In the genomic region with DNA sequence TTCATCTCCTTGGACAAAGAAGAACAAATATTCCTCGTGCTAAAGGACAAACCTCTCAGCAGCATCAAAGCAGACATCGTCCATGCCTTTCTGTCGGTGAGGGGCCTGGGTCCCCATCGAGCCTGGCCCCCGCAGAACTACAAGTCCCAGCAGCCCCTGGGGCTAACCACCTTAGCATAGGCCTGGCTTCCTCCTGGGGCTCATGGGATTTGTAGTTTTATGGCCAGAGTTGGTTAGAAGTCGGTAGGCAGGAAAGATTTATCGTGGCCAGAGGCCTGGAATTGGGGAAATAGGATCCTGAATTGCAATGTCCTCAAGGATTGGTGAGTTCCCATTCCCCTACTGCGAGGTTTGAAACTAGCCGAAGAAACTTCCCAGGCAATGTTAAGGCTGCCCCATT, we compare ENCODE assay signal across 8 cellular contexts. TPM values are rescaled to one million over a fixed set of nuclear protein-coding genes. Genes with fewer than 3 reads are reported as not detected.
A peak's percentile ranks its signal among the peaks of the same experiment; 100 is the strongest.
DNase-seq lines count a peak whose midpoint lies in the region; ATAC-seq and TF ChIP-seq lines count a peak whose summit lies in the region.

No MANE protein-coding gene starts in this region.

- peaks cover 9% of the 10 kb centered on the region for H3K4me1 Mint-ChIP-seq in activated naive CD4-positive, alpha-beta T cell treated with anti-CD3 and anti-CD28 coated beads, Interleukin-2, amount 50 U/mL, for 24 hours

- peak; percentile 51 for ATAC-seq in mucosa of descending colon

- H3K27ac ChIP-seq in SK-N-SH (ENCODE audit: low read depth in 2 of 2, low read length in 1 of 2) (no peak overlapping the region), brain microvascular endothelial cell (no peak overlapping the region)

- H3K4me3 ChIP-seq in AG10803 (ENCODE audit: low read length) (no peak overlapping the region), HAP-1 (no peak overlapping the region), SK-N-SH (ENCODE audit: low read depth in 2 of 2, low read length in 1 of 2) (no peak overlapping the region), mucosa of descending colon (no peak overlapping the region), brain microvascular endothelial cell (ENCODE audit: low read depth, low read length) (no peak overlapping the region)

- no peak overlapping the region for H3K4me2 ChIP-seq in SK-N-SH

- H3K9me3 Mint-ChIP-seq in activated naive CD4-positive, alpha-beta T cell treated with anti-CD3 and anti-CD28 coated beads, Interleukin-2, amount 50 U/mL, for 24 hours = no peaks in the 10 kb centered on the region

- intact Hi-C loops in mucosa of descending colon (cut with DNase I, micrococcal nuclease) = loop anchor here in 1 of 2 donors (10.0 kb wide), 1 partner anchor 79 kb away; a partner anchor contains a TSS

- TF ChIP-seq CTCF in AG10803 (conservative IDR thresholded peaks at IDR 0.05; ENCODE audit: low read length) = no peak
- no peak for TF ChIP-seq CTCF in SK-N-SH (IDR thresholded peaks at IDR 0.05)
- no peak for TF ChIP-seq CTCF in mucosa of descending colon (IDR thresholded peaks at IDR 0.05)
- TF ChIP-seq CTCF in brain microvascular endothelial cell (IDR thresholded peaks at IDR 0.05; ENCODE audit: low read depth, low read length, missing control alignments) = no peak

- no peak for TF ChIP-seq EP300 in SK-N-SH (IDR thresholded peaks at IDR 0.05; ENCODE audit: borderline replicate concordance in 1 of 2, low read depth in 1 of 2, low read length in 1 of 2)

- no peaks in the 10 kb centered on the region for H3K27me3 Mint-ChIP-seq in activated naive CD4-positive, alpha-beta T cell treated with anti-CD3 and anti-CD28 coated beads, Interleukin-2, amount 50 U/mL, for 24 hours

- POLR2A ChIA-PET in SK-N-SH (lab: Yijun Ruan, JAX) = no interaction called here

- in situ Hi-C loops in HAP-1 (cut with MboI; ENCODE audit: low sequenced_read_pairs) = loop anchor here (10.0 kb wide), 1 partner anchor 79 kb away; a partner anchor contains a TSS
- in situ Hi-C loops in brain microvascular endothelial cell (cut with HindIII; ENCODE audit: low pct_ligation_motif_present, low sequenced_read_pairs) = no loop called here

- 76% methylated on average over 9 of the region's 9 CpGs for WGBS in SK-N-SH (ENCODE audit: low lambda C conversion rate)

- H3K36me3 ChIP-seq in HAP-1 (replicated peaks) = peaks cover 12% of the 10 kb centered on the region; the same call in 1 of the 2 replicates
- H3K36me3 ChIP-seq in SK-N-SH (replicated peaks in 1 of 2; ENCODE audit: control insufficient read depth in 1 of 2, insufficient read depth in 2 of 2, low read length in 1 of 2) = peaks cover 33 to 46% of the 10 kb centered on the region in 2 experiments
- H3K36me3 ChIP-seq in mucosa of descending colon (ENCODE audit: low read depth) = no peaks in the 10 kb centered on the region
- H3K36me3 ChIP-seq in brain microvascular endothelial cell (replicated peaks) = peaks cover 14% of the 10 kb centered on the region

- no peaks in the 10 kb centered on the region for H3K79me2 ChIP-seq in SK-N-SH (ENCODE audit: insufficient read depth)

- no peaks in the 10 kb centered on the region for H4K20me1 ChIP-seq in SK-N-SH (ENCODE audit: insufficient read depth)

- no peaks in the 10 kb centered on the region for H3K9me2 ChIP-seq in SK-N-SH

- no peaks in the 10 kb centered on the region for H3F3A ChIP-seq in SK-N-SH (replicated peaks; ENCODE audit: insufficient read depth)

- H3K4me1 ChIP-seq in HAP-1 (peaks cover 8% of the 10 kb centered on the region; the same call in 1 of the 2 replicates), SK-N-SH (ENCODE audit: control insufficient read depth in 1 of 2, insufficient read depth in 2 of 2, low read depth in 1 of 2, low read length in 1 of 2) (peaks cover 0 to 8% of the 10 kb centered on the region in 2 experiments; a peak in 1 of 4 replicates), mucosa of descending colon (ENCODE audit: low read depth) (no peaks in the 10 kb centered on the region)

- H3K27me3 ChIP-seq in HAP-1 (ENCODE audit: low read depth) (no peaks in the 10 kb centered on the region), SK-N-SH (ENCODE audit: insufficient read depth) (no peaks in the 10 kb centered on the region), brain microvascular endothelial cell (replicated peaks) (no peaks in the 10 kb centered on the region)

- DNase-seq in AG10803 (ENCODE audit: low read depth) = peak; percentile 22
- peak; percentile 39 to 74 for DNase-seq in HAP-1 (ENCODE audit: low spot score in 2 of 2)
- peak; percentile 84 for DNase-seq in SK-N-SH
- DNase-seq in mucosa of descending colon = peak in 2 of 3 donors; percentile 52 to 61
- no peak for DNase-seq in ureter (ENCODE audit: low spot score)
- DNase-seq in brain microvascular endothelial cell = no peak
- DNase-seq in DMS153 (lab: John Stamatoyannopoulos, UW) = no peak

- peak overlapping the region; percentile 68 for H3K27ac Mint-ChIP-seq in activated naive CD4-positive, alpha-beta T cell treated with anti-CD3 and anti-CD28 coated beads, Interleukin-2, amount 50 U/mL, for 24 hours

- no peak overlapping the region for H3K9ac ChIP-seq in SK-N-SH

- no peak overlapping the region for H3K4me3 Mint-ChIP-seq in activated naive CD4-positive, alpha-beta T cell treated with anti-CD3 and anti-CD28 coated beads, Interleukin-2, amount 50 U/mL, for 24 hours

- no peak overlapping the region for H2AFZ ChIP-seq in SK-N-SH (ENCODE audit: low read depth)

- no peaks in the 10 kb centered on the region for H3K36me3 Mint-ChIP-seq in activated naive CD4-positive, alpha-beta T cell treated with anti-CD3 and anti-CD28 coated beads, Interleukin-2, amount 50 U/mL, for 24 hours

- CTCF ChIA-PET in SK-N-SH (lab: Yijun Ruan, JAX) = interaction anchor here (0.9 to 1.2 kb wide), 2 partner anchors 11 to 113 kb away, joined by 3 to 4 read pairs; no protein-coding TSS in a partner anchor

- no peaks in the 10 kb centered on the region for H3K9me3 ChIP-seq in HAP-1
- no peaks in the 10 kb centered on the region for H3K9me3 ChIP-seq in SK-N-SH
- H3K9me3 ChIP-seq in mucosa of descending colon = no peaks in the 10 kb centered on the region

- TF ChIP-seq RAD21 in SK-N-SH (IDR thresholded peaks at IDR 0.05; ENCODE audit: low read length) = no peak

TF ChIP-seq in SK-N-SH, 30 proteins besides CTCF, POLR2A, EP300 and RAD21 (continues in another document):
- TF ChIP-seq POLR2AphosphoS5 (IDR thresholded peaks at IDR 0.05; ENCODE audit: low read depth, low read length) = no peak
- TF ChIP-seq, protein P1, sequence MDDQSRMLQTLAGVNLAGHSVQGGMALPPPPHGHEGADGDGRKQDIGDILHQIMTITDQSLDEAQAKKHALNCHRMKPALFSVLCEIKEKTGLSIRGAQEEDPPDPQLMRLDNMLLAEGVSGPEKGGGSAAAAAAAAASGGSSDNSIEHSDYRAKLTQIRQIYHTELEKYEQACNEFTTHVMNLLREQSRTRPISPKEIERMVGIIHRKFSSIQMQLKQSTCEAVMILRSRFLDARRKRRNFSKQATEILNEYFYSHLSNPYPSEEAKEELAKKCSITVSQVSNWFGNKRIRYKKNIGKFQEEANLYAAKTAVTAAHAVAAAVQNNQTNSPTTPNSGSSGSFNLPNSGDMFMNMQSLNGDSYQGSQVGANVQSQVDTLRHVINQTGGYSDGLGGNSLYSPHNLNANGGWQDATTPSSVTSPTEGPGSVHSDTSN (IDR thresholded peaks at IDR 0.05) = no peak
- no peak for TF ChIP-seq MXI1 (IDR thresholded peaks at IDR 0.05; ENCODE audit: low read depth, low read length)
- TF ChIP-seq, protein P2, sequence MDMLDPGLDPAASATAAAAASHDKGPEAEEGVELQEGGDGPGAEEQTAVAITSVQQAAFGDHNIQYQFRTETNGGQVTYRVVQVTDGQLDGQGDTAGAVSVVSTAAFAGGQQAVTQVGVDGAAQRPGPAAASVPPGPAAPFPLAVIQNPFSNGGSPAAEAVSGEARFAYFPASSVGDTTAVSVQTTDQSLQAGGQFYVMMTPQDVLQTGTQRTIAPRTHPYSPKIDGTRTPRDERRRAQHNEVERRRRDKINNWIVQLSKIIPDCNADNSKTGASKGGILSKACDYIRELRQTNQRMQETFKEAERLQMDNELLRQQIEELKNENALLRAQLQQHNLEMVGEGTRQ (IDR thresholded peaks at IDR 0.05; ENCODE audit: borderline replicate concordance, low read depth, low read length) = no peak
- no peak for TF ChIP-seq TAF1 (IDR thresholded peaks at IDR 0.05; ENCODE audit: borderline replicate concordance, low read depth, low read length)
- TF ChIP-seq, protein P3, sequence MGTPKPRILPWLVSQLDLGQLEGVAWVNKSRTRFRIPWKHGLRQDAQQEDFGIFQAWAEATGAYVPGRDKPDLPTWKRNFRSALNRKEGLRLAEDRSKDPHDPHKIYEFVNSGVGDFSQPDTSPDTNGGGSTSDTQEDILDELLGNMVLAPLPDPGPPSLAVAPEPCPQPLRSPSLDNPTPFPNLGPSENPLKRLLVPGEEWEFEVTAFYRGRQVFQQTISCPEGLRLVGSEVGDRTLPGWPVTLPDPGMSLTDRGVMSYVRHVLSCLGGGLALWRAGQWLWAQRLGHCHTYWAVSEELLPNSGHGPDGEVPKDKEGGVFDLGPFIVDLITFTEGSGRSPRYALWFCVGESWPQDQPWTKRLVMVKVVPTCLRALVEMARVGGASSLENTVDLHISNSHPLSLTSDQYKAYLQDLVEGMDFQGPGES (IDR thresholded peaks at IDR 0.05; ENCODE audit: low read depth, low read length) = no peak
- no peak for TF ChIP-seq GATA2 (CRISPR knock-in tag; IDR thresholded peaks at IDR 0.05)
- TF ChIP-seq YY1 (IDR thresholded peaks at IDR 0.05; ENCODE audit: low read depth) = no peak

RNA-seq across cellular contexts. Expression of a gene that starts 19.6 kb away (rescaled TPM):
- polyA plus RNA-seq in SK-N-SH (2012; rRNA removed) = not detected in 2 replicates
- not detected in 2 replicates for polyA plus RNA-seq in SK-N-SH (2012; cell fraction: cytosol; rRNA removed)
- not detected in 2 replicates for polyA plus RNA-seq in SK-N-SH (2012; cell fraction: nucleus; rRNA removed)
- total RNA-seq in mucosa of descending colon = 10 to 100 TPM; 31.6 to 62.1 (median 36.4) TPM
- total RNA-seq in ureter = 1.9 TPM

RNA-seq across cellular contexts. Expression of a gene that starts 21.7 kb away (rescaled TPM):
- 32.2 and 49.7 TPM in 2 replicates for polyA plus RNA-seq in SK-N-SH (2012; rRNA removed)
- 23.5 and 24.1 TPM in 2 replicates for polyA plus RNA-seq in SK-N-SH (2012; cell fraction: cytosol; rRNA removed)
- 150 and 318 TPM in 2 replicates for polyA plus RNA-seq in SK-N-SH (2012; cell fraction: nucleus; rRNA removed)
- total RNA-seq in mucosa of descending colon = 10 to 100 TPM in 1 of 3 donors, 1 to 10 TPM in 2; 1.6 to 18.1 (median 1.9) TPM
- 10.6 TPM for total RNA-seq in ureter

RNA-seq across cellular contexts. Expression of a gene that starts 25.6 kb away (rescaled TPM):
- 51.7 and 55.4 TPM in 2 replicates for polyA plus RNA-seq in SK-N-SH (2012; rRNA removed)
- 21.5 and 38.1 TPM in 2 replicates for polyA plus RNA-seq in SK-N-SH (2012; cell fraction: cytosol; rRNA removed)
- 42.7 and 50.6 TPM in 2 replicates for polyA plus RNA-seq in SK-N-SH (2012; cell fraction: nucleus; rRNA removed)
- total RNA-seq in mucosa of descending colon (10 to 100 TPM; 25.6 to 36.0 (median 29.5) TPM), ureter (31.2 TPM)

RNA-seq across cellular contexts. Expression of a gene that starts 34.2 kb away (rescaled TPM):
- 14.0 and 14.4 TPM in 2 replicates for polyA plus RNA-seq in SK-N-SH (2012; rRNA removed)
- polyA plus RNA-seq in SK-N-SH (2012; cell fraction: cytosol; rRNA removed) = 3.7 and 5.8 TPM in 2 replicates
- 79.1 and 122 TPM in 2 replicates for polyA plus RNA-seq in SK-N-SH (2012; cell fraction: nucleus; rRNA removed)
- total RNA-seq in mucosa of descending colon (10 to 100 TPM; 14.7 to 19.3 (median 16.5) TPM), ureter (12.0 TPM)

RNA-seq across cellular contexts. Expression of a gene that starts 46.7 kb away (rescaled TPM):
- 44.9 and 47.8 TPM in 2 replicates for polyA plus RNA-seq in SK-N-SH (2012; rRNA removed)
- 23.6 and 36.5 TPM in 2 replicates for polyA plus RNA-seq in SK-N-SH (2012; cell fraction: cytosol; rRNA removed)
- polyA plus RNA-seq in SK-N-SH (2012; cell fraction: nucleus; rRNA removed) = 89.2 and 89.5 TPM in 2 replicates
- total RNA-seq in mucosa of descending colon = 10 to 100 TPM; 60.0 to 72.9 (median 65.9) TPM
- total RNA-seq in ureter = 65.1 TPM

Comparison
In these comparisons a context has a peak if more than half of its experiments do, and no peak if none do; other contexts are left out.
1. DNase-seq: peak in AG10803 (single experiment), HAP-1 (2 of 2), SK-N-SH (single experiment) and mucosa of descending colon (2 of 3); none in ureter (single experiment), brain microvascular endothelial cell (single experiment) and DMS153 (single experiment).
2. RNA of a gene that starts 19.6 kb away (total RNA-seq): 31.6 to 62.1 TPM in mucosa of descending colon; 1.9 TPM in ureter (single experiment); every median in the first group is over 10 times any median in the second.